20 cellular contexts compared by ENCODE assay signal in the genomic region with DNA sequence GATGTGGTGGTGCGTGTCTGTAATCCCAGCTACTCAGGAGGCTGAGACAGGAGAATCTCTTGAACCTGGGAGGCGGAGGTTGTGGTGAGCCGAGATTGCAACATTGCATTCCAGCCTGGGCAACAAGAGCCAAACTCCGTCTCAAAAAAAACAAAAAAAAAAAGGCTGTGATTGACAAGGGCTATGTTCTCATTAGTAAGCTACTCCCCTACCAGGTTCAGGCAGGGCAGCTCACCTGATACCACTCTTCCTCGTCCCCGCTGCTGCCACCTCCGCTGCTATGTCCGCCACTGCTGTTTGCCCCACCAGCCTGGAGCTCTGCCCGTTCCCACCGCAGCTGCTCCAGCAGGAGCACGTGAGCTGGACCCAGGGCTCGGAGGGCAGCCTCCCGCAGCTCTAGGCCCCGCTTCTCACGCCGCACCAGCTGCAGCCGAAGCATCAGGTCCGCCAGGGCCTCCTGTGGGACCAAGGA. TPM values are rescaled to one million over a fixed set of nuclear protein-coding genes. Genes with fewer than 3 reads are reported as not detected.
DNase-seq lines count a peak whose midpoint lies in the region; ATAC-seq, FAIRE-seq and TF ChIP-seq lines count a peak whose summit lies in the region.
"Had no signal": no experiment of that assay in that cellular context is flagged by ENCODE, and none has a peak within 500 bp of the region (broad histone marks: within the 10 kb centered on the region; RNA-seq: fewer than 3 reads in every experiment).

No MANE protein-coding gene starts in this region.

- no peaks in the 10 kb centered on the region for H3K9me2 ChIP-seq in GM23338 (ENCODE audit: insufficient read depth)

- H3K4me2 ChIP-seq in GM23338 (no peak overlapping the region), astrocyte (ENCODE audit: low read length) (no peak overlapping the region), mesenchymal stem cell (ENCODE audit: low read length, poor library complexity, severe bottlenecking) (no peak overlapping the region)

- no peaks in the 10 kb centered on the region for H3K79me2 ChIP-seq in GM23338 (replicated peaks; ENCODE audit: insufficient read depth)
- H3K79me2 ChIP-seq in astrocyte (ENCODE audit: insufficient read depth, low read length): no peaks in the 10 kb centered on the region

- H3K18ac ChIP-seq in mesenchymal stem cell (ENCODE audit: low read depth in 1 of 2, low read length in 2 of 2): no peak overlapping the region

- no peak overlapping the region for H3K4me3 Mint-ChIP-seq in GM23338
- peak overlapping the region; percentile 64 for H3K4me3 Mint-ChIP-seq in astrocyte (ENCODE audit: unreplicated experiment)
- no peak overlapping the region for H3K4me3 Mint-ChIP-seq in mesothelial cell of epicardium
- H3K4me3 Mint-ChIP-seq: activated CD4-positive, alpha-beta memory T cell treated with anti-CD3 and anti-CD28 coated beads, Interleukin-2, amount 10 ng/mL, durations not matched to agents 7 days and 5 days; HFFc6; natural killer cell had no signal

- H3K4ac ChIP-seq in mesenchymal stem cell (ENCODE audit: low read depth in 1 of 2, low read length in 2 of 2): no peak overlapping the region

- H4K20me1 ChIP-seq in GM23338 (replicated peaks; ENCODE audit: insufficient read depth) (no peaks in the 10 kb centered on the region), astrocyte (ENCODE audit: insufficient read depth, low read length) (no peaks in the 10 kb centered on the region)

- no peaks in the 10 kb centered on the region for H3K79me1 ChIP-seq in mesenchymal stem cell (replicated peaks; ENCODE audit: low read length, poor library complexity, severe bottlenecking)

- H3K4me3 ChIP-seq in GM23338: no peak overlapping the region
- no peak overlapping the region for H3K4me3 ChIP-seq in astrocyte (ENCODE audit: insufficient read depth, low read depth, low read length)
- no peak overlapping the region for H3K4me3 ChIP-seq in mesenchymal stem cell (ENCODE audit: insufficient read depth in 1 of 2, low read depth in 1 of 2, low read length in 2 of 2)
- no peak overlapping the region for H3K4me3 ChIP-seq in Peyer's patch
- H3K4me3 ChIP-seq: heart right ventricle, SK-N-MC, thoracic aorta had no signal

- H3K36me3 ChIP-seq in GM23338 (ENCODE audit: insufficient read depth): peaks cover 2% of the 10 kb centered on the region; the same call in 1 of the 2 replicates
- H3K36me3 ChIP-seq in astrocyte (ENCODE audit: insufficient read depth, low read length): no peaks in the 10 kb centered on the region
- H3K36me3 ChIP-seq in mesenchymal stem cell (ENCODE audit: control insufficient read depth in 1 of 2, insufficient read depth in 2 of 2, low read depth in 1 of 2, low read length in 2 of 2): no peaks in the 10 kb centered on the region
- no peaks in the 10 kb centered on the region for H3K36me3 ChIP-seq in Peyer's patch
- H3K36me3 ChIP-seq: thoracic aorta had no signal

- DNase-seq in GM23338 (ENCODE audit: low spot score): peak; percentile 39
- DNase-seq in NCI-H2107 (lab: John Stamatoyannopoulos, UW): peak; percentile 24
- DNase-seq in astrocyte (ENCODE audit: low read depth): no peak
- no peak for DNase-seq in mesenchymal stem cell
- no peak for DNase-seq in HUDEP-2 (lab: John Stamatoyannopoulos, UW; ENCODE audit: unreplicated experiment in 76 of 76)
- no peak for DNase-seq in Peyer's patch
- no peak for DNase-seq in mesothelial cell of epicardium (ENCODE audit: low spot score in 2 of 2, unreplicated experiment in 2 of 2)
- DNase-seq: activated CD4-positive, alpha-beta memory T cell treated with anti-CD3 and anti-CD28 coated beads, Interleukin-2, amount 10 ng/mL, durations not matched to agents 7 days and 5 days; AML-193; anterior cingulate cortex; heart right ventricle; HFFc6; MM.1S; natural killer cell; NK-92 treated with Interleukin-12 subunit alpha and Interleukin-12 subunit beta, amount 100 ng/mL, for 24 hours; stimulated activated CD4-positive, alpha-beta T cell treated with anti-CD3 and anti-CD28 coated beads, Interleukin-2, amount 100 ng/mL, for 48 hours had no signal

- H2BK5ac ChIP-seq in mesenchymal stem cell (ENCODE audit: low read depth, low read length, poor library complexity, severe bottlenecking): no peak overlapping the region

- no peak overlapping the region for H3K23ac ChIP-seq in mesenchymal stem cell (ENCODE audit: low read length in 2 of 2)

- H3K27me3 ChIP-seq in GM23338 (ENCODE audit: insufficient read depth) (no peaks in the 10 kb centered on the region), astrocyte (ENCODE audit: insufficient read depth, low read length) (no peaks in the 10 kb centered on the region), mesenchymal stem cell (ENCODE audit: control insufficient read depth in 1 of 2, insufficient read depth in 1 of 2, low read length in 2 of 2) (peaks cover 0 to 10% of the 10 kb centered on the region in 2 experiments), Peyer's patch (no peaks in the 10 kb centered on the region)
- H3K27me3 ChIP-seq: heart right ventricle had no signal

- no peaks in the 10 kb centered on the region; the same call in 1 of the 2 replicates for H3F3A ChIP-seq in GM23338 (replicated peaks; ENCODE audit: low read depth)

- H2BK15ac ChIP-seq in mesenchymal stem cell (ENCODE audit: low read depth, poor library complexity, severe bottlenecking): peak overlapping the region; percentile 6

- H2AFZ ChIP-seq in GM23338 (no peak overlapping the region), astrocyte (ENCODE audit: low read depth, low read length) (no peak overlapping the region), mesenchymal stem cell (ENCODE audit: low read depth, low read length) (no peak overlapping the region)

- ATAC-seq in GM23338: peak; percentile 68
- ATAC-seq in SK-N-SH treated with all-trans-retinoic acid at 6 μM for 48 hours: no peak
- ATAC-seq: heart right ventricle, natural killer cell had no signal

- peaks cover 10% of the 10 kb centered on the region for H3K9me3 ChIP-seq in astrocyte (ENCODE audit: insufficient read depth, low read depth, low read length)
- peaks cover 10% of the 10 kb centered on the region for H3K9me3 ChIP-seq in mesenchymal stem cell (ENCODE audit: control insufficient read depth, low read length)
- no peaks in the 10 kb centered on the region for H3K9me3 ChIP-seq in Peyer's patch
- H3K9me3 ChIP-seq: thoracic aorta had no signal

- H3K27ac ChIP-seq in GM23338 (ENCODE audit: low read depth): no peak overlapping the region
- no peak overlapping the region for H3K27ac ChIP-seq in astrocyte (ENCODE audit: low read depth, low read length)
- H3K27ac ChIP-seq in mesenchymal stem cell (ENCODE audit: low read length, poor library complexity, severe bottlenecking): no peak overlapping the region
- H3K27ac ChIP-seq in Peyer's patch: no peak overlapping the region
- H3K27ac ChIP-seq: heart right ventricle, SK-N-MC, thoracic aorta had no signal

- H3K27me3 Mint-ChIP-seq in GM23338 (ENCODE audit: insufficient read depth, low read depth, poor library complexity) (peaks cover 11% of the 10 kb centered on the region), astrocyte (ENCODE audit: low read depth, unreplicated experiment) (peaks cover 9% of the 10 kb centered on the region), mesothelial cell of epicardium (ENCODE audit: low read depth) (no peaks in the 10 kb centered on the region)
- H3K27me3 Mint-ChIP-seq: activated CD4-positive, alpha-beta memory T cell treated with anti-CD3 and anti-CD28 coated beads, Interleukin-2, amount 10 ng/mL, durations not matched to agents 7 days and 5 days had no signal

- H2BK12ac ChIP-seq in mesenchymal stem cell (ENCODE audit: low read length in 2 of 2): no peak overlapping the region

- H4K91ac ChIP-seq in mesenchymal stem cell (ENCODE audit: low read length): no peak overlapping the region

- H3K9ac ChIP-seq in astrocyte (ENCODE audit: low read length): no peak overlapping the region
- no peak overlapping the region for H3K9ac ChIP-seq in mesenchymal stem cell (ENCODE audit: low read length)

- H2AK5ac ChIP-seq in mesenchymal stem cell (ENCODE audit: low read length, severe bottlenecking): no peak overlapping the region

- TF ChIP-seq CTCF in GM23338 (conservative IDR thresholded peaks at IDR 0.05; ENCODE audit: low read depth in 2 of 2) (no peak), astrocyte (IDR thresholded peaks at IDR 0.05; ENCODE audit: insufficient read depth, low read depth, low read length) (no peak), Peyer's patch (IDR thresholded peaks at IDR 0.05) (no peak), mesothelial cell of epicardium (IDR thresholded peaks at IDR 0.05; ENCODE audit: unreplicated experiment) (no peak)

- H3K36me3 Mint-ChIP-seq in GM23338 (ENCODE audit: low read depth): peaks cover 36% of the 10 kb centered on the region
- H3K36me3 Mint-ChIP-seq in astrocyte (ENCODE audit: low read depth, unreplicated experiment): no peaks in the 10 kb centered on the region
- no peaks in the 10 kb centered on the region for H3K36me3 Mint-ChIP-seq in mesothelial cell of epicardium
- H3K36me3 Mint-ChIP-seq: natural killer cell had no signal

- 82% methylated on average over 18 of the region's 18 CpGs for WGBS in mesenchymal stem cell

- H3K4me1 Mint-ChIP-seq in GM23338: no peaks in the 10 kb centered on the region
- H3K4me1 Mint-ChIP-seq in astrocyte (ENCODE audit: low read depth, unreplicated experiment): no peaks in the 10 kb centered on the region
- H3K4me1 Mint-ChIP-seq in mesothelial cell of epicardium: no peaks in the 10 kb centered on the region
- H3K4me1 Mint-ChIP-seq: activated CD4-positive, alpha-beta memory T cell treated with anti-CD3 and anti-CD28 coated beads, Interleukin-2, amount 10 ng/mL, durations not matched to agents 7 days and 5 days; natural killer cell had no signal

- H3K27ac Mint-ChIP-seq in GM23338 (no peak overlapping the region), astrocyte (ENCODE audit: unreplicated experiment) (no peak overlapping the region), mesothelial cell of epicardium (no peak overlapping the region)
- H3K27ac Mint-ChIP-seq: activated CD4-positive, alpha-beta memory T cell treated with anti-CD3 and anti-CD28 coated beads, Interleukin-2, amount 10 ng/mL, durations not matched to agents 7 days and 5 days; activated T-helper 2 cell treated with anti-CD3 and anti-CD28 coated beads, Interferon-gamma antibody, Interleukin-2, Interleukin-4, amounts not matched to agents 10 μg/mL and 5 μg/mL and 100 μg/mL, durations not matched to agents 14 hours and 24 hours and 36 hours; HFFc6; natural killer cell had no signal

- no peak for FAIRE-seq in astrocyte (lab: Jason Lieb, UNC)

- H3K9me3 Mint-ChIP-seq in GM23338: peaks cover 14% of the 10 kb centered on the region; the same call in 2 of the 3 replicates
- H3K9me3 Mint-ChIP-seq in astrocyte (ENCODE audit: unreplicated experiment): no peaks in the 10 kb centered on the region
- no peaks in the 10 kb centered on the region for H3K9me3 Mint-ChIP-seq in mesothelial cell of epicardium
- H3K9me3 Mint-ChIP-seq: activated CD4-positive, alpha-beta memory T cell treated with anti-CD3 and anti-CD28 coated beads, Interleukin-2, amount 10 ng/mL, durations not matched to agents 7 days and 5 days; activated T-helper 2 cell treated with anti-CD3 and anti-CD28 coated beads, Interferon-gamma antibody, Interleukin-2, Interleukin-4, amounts not matched to agents 10 μg/mL and 5 μg/mL and 100 μg/mL, durations not matched to agents 14 hours and 24 hours and 36 hours; HFFc6; natural killer cell had no signal

- no peak overlapping the region for H4K8ac ChIP-seq in mesenchymal stem cell (ENCODE audit: low read length)

- TF ChIP-seq POLR2A in Peyer's patch (IDR thresholded peaks at IDR 0.05): no peak

- H3K14ac ChIP-seq in mesenchymal stem cell (ENCODE audit: low read length in 2 of 2): no peak overlapping the region

- H3K4me1 ChIP-seq in GM23338 (ENCODE audit: insufficient read depth) (no peaks in the 10 kb centered on the region), astrocyte (ENCODE audit: insufficient read depth, low read length) (no peaks in the 10 kb centered on the region), mesenchymal stem cell (ENCODE audit: control insufficient read depth, insufficient read depth, low read depth, low read length) (peaks cover 6% of the 10 kb centered on the region), Peyer's patch (no peaks in the 10 kb centered on the region)
- H3K4me1 ChIP-seq: heart right ventricle had no signal

- no peak overlapping the region for H2BK120ac ChIP-seq in mesenchymal stem cell (ENCODE audit: low read depth, low read length)

RNA-seq across cellular contexts. Expression of a gene that starts 9.4 kb away (rescaled TPM):
- 5.2 and 5.6 TPM in 2 replicates for total RNA-seq in GM23338 (2014; rRNA removed; shearing (Covaris generic))
- polyA plus RNA-seq in GM23338 (2016; fragmentation: Nextera tagmentation; extraction: Ambion mirVana): 4.0 and 4.6 TPM in 2 replicates
- total RNA-seq in astrocyte: 0.27 TPM in 1 of 2 replicates, not detected in the other
- not detected for polyA plus RNA-seq in mesenchymal stem cell (2013, experiment 1 of 2)
- polyA plus RNA-seq in mesenchymal stem cell (2013, experiment 2 of 2): not detected
- total RNA-seq in Peyer's patch: 10 to 100 TPM in 1 of 4 donors, 1 to 10 TPM in 3; 1.6 to 11.6 (median 2.5) TPM
- total RNA-seq in mesothelial cell of epicardium: 0.45 TPM in 1 of 3 replicates, not detected in the others
- total RNA-seq: HFFc6, natural killer cell had no signal

RNA-seq across cellular contexts. Expression of a gene that starts 9.5 kb away (rescaled TPM):
- 172 and 209 TPM in 2 replicates for total RNA-seq in GM23338 (2014; rRNA removed; shearing (Covaris generic))
- polyA plus RNA-seq in GM23338 (2016; fragmentation: Nextera tagmentation; extraction: Ambion mirVana): 64.0 and 67.4 TPM in 2 replicates
- 63.5 and 72.8 TPM in 2 replicates for total RNA-seq in astrocyte
- 47.1 TPM for polyA plus RNA-seq in mesenchymal stem cell (2013, experiment 1 of 2)
- polyA plus RNA-seq in mesenchymal stem cell (2013, experiment 2 of 2): 46.4 TPM
- total RNA-seq in Peyer's patch: 100 to 1,000 TPM in 3 of 4 donors, 10 to 100 TPM in 1; 42.1 to 217 (median 142) TPM
- 59.1 to 61.8 TPM (median 61.2 TPM) in 3 replicates for total RNA-seq in mesothelial cell of epicardium

RNA-seq across cellular contexts. Expression of a gene that starts 12.1 kb away (rescaled TPM):
- total RNA-seq in GM23338 (2014; rRNA removed; shearing (Covaris generic)): 78.1 and 87.8 TPM in 2 replicates
- polyA plus RNA-seq in GM23338 (2016; fragmentation: Nextera tagmentation; extraction: Ambion mirVana): 88.7 and 95.0 TPM in 2 replicates
- total RNA-seq in astrocyte: 112 and 115 TPM in 2 replicates
- 100 TPM for polyA plus RNA-seq in mesenchymal stem cell (2013, experiment 1 of 2)
- polyA plus RNA-seq in mesenchymal stem cell (2013, experiment 2 of 2): 103 TPM
- total RNA-seq in Peyer's patch: 100 to 1,000 TPM in 1 of 4 donors, 10 to 100 TPM in 3; 51.8 to 174 (median 59.2) TPM
- 91.6 to 98.6 TPM (median 92.2 TPM) in 3 replicates for total RNA-seq in mesothelial cell of epicardium

RNA-seq across cellular contexts. Expression of a gene that starts 26.5 kb away (rescaled TPM):
- 20.2 and 50.1 TPM in 2 replicates for total RNA-seq in GM23338 (2014; rRNA removed; shearing (Covaris generic))
- 9.1 and 11.2 TPM in 2 replicates for polyA plus RNA-seq in GM23338 (2016; fragmentation: Nextera tagmentation; extraction: Ambion mirVana)
- total RNA-seq in astrocyte (1.0 and 1.8 TPM in 2 replicates), Peyer's patch (1 to 10 TPM in 1 of 4 donors, under 1 TPM in 2, not detected in 1; 0.18 to 1.3 (median 0.95) TPM), mesothelial cell of epicardium (3.6 to 4.1 TPM (median 3.7 TPM) in 3 replicates)
- polyA plus RNA-seq in mesenchymal stem cell (2013, experiment 1 of 2): 0.36 TPM
- 0.34 TPM for polyA plus RNA-seq in mesenchymal stem cell (2013, experiment 2 of 2)

RNA-seq across cellular contexts. Expression of a gene that starts 29.2 kb away (rescaled TPM):
- 9.6 and 12.7 TPM in 2 replicates for total RNA-seq in GM23338 (2014; rRNA removed; shearing (Covaris generic))
- 47.4 and 50.6 TPM in 2 replicates for polyA plus RNA-seq in GM23338 (2016; fragmentation: Nextera tagmentation; extraction: Ambion mirVana)
- total RNA-seq in astrocyte (12.3 and 13.5 TPM in 2 replicates), Peyer's patch (10 to 100 TPM in 3 of 4 donors, 1 to 10 TPM in 1; 8.3 to 38.5 (median 30.8) TPM), mesothelial cell of epicardium (14.3 to 19.2 TPM (median 16.2 TPM) in 3 replicates)
- 49.4 TPM for polyA plus RNA-seq in mesenchymal stem cell (2013, experiment 1 of 2)
- 49.0 TPM for polyA plus RNA-seq in mesenchymal stem cell (2013, experiment 2 of 2)

Comparison
In these comparisons a context has a peak if more than half of its experiments do, and no peak if none do; other contexts are left out.
1. DNase-seq: peak in GM23338 (single experiment) and NCI-H2107 (single experiment); none in astrocyte (single experiment), mesenchymal stem cell (single experiment), HUDEP-2 (0 of 76), Peyer's patch (0 of 3) and mesothelial cell of epicardium (0 of 2).